ENCODE assay signal across 1 cellular context in the genomic region with DNA sequence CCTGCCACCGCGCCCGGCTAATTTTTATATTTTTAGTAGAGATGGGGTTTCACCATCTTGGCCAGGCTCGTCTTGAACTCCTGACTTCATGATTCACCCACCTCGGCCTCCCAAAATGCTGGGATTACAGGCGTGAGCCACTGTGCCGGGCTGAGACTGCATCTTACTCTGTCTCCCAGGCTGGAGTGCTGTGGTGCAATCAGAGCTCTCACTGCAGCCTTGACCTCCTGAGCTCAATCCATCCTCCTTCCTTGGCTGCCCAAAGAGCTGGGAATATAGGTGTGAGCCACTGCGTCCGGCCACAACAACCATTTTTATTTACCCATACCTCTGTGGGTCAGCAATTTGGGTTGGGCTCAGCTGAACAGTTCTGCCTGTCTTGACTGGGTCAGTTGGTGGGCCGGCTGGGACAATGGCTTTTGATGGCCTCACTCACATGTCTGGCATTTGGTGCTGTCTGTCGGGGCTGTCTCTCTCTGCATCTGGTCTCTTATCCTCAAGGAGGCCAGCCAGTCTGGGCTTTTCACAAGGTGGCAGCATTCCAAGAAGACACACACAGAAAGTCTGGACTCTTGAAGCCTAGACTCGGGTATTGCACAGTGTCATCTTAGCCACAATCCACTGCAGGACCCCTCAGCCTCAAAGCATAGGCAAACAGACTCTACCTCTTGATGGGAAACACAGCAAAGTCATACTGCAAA.
TF ChIP-seq lines count a peak whose summit lies in the region.

No MANE protein-coding gene starts in this region.

TF ChIP-seq in HepG2, 621 proteins besides CTCF, POLR2A, EP300 and RAD21 (continued from another document):
- TF ChIP-seq, protein P1, sequence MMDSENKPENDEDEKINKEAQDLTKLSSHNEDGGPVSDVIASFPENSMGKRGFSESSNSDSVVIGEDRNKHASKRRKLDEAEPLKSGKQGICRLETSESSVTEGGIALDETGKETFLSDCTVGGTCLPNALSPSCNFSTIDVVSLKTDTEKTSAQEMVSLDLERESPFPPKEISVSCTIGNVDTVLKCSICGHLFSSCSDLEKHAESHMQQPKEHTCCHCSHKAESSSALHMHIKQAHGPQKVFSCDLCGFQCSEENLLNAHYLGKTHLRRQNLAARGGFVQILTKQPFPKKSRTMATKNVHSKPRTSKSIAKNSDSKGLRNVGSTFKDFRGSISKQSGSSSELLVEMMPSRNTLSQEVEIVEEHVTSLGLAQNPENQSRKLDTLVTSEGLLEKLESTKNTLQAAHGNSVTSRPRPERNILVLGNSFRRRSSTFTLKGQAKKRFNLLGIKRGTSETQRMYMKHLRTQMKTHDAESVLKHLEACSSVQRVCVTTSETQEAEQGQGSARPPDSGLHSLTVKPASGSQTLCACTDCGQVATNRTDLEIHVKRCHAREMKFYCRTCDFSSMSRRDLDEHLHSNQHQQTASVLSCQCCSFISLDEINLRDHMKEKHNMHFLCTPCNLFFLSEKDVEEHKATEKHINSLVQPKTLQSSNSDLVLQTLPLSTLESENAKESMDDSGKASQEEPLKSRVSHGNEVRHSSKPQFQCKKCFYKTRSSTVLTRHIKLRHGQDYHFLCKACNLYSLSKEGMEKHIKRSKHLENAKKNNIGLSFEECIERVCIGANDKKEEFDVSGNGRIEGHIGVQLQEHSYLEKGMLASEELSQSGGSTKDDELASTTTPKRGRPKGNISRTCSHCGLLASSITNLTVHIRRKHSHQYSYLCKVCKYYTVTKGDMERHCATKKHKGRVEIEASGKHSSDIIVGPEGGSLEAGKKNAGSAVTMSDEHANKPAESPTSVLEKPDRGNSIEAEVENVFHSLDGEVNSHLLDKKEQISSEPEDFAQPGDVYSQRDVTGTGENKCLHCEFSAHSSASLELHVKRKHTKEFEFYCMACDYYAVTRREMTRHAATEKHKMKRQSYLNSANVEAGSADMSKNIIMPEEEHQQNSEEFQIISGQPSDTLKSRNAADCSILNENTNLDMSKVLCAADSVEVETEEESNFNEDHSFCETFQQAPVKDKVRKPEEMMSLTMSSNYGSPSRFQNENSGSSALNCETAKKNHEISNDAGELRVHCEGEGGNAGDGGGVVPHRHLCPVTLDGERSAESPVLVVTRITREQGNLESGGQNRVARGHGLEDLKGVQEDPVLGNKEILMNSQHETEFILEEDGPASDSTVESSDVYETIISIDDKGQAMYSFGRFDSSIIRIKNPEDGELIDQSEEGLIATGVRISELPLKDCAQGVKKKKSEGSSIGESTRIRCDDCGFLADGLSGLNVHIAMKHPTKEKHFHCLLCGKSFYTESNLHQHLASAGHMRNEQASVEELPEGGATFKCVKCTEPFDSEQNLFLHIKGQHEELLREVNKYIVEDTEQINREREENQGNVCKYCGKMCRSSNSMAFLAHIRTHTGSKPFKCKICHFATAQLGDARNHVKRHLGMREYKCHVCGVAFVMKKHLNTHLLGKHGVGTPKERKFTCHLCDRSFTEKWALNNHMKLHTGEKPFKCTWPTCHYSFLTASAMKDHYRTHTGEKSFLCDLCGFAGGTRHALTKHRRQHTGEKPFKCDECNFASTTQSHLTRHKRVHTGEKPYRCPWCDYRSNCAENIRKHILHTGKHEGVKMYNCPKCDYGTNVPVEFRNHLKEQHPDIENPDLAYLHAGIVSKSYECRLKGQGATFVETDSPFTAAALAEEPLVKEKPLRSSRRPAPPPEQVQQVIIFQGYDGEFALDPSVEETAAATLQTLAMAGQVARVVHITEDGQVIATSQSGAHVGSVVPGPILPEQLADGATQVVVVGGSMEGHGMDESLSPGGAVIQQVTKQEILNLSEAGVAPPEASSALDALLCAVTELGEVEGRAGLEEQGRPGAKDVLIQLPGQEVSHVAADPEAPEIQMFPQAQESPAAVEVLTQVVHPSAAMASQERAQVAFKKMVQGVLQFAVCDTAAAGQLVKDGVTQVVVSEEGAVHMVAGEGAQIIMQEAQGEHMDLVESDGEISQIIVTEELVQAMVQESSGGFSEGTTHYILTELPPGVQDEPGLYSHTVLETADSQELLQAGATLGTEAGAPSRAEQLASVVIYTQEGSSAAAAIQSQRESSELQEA (CRISPR knock-in tag; IDR thresholded peaks at IDR 0.05; ENCODE audit: not compliant biosample characterization) = no peak
- TF ChIP-seq TBX2 (CRISPR knock-in tag; IDR thresholded peaks at IDR 0.05; ENCODE audit: borderline replicate concordance) = peak; percentile 31; the same call in 1 of the 2 replicates
- no peak for TF ChIP-seq DMAP1 (CRISPR knock-in tag; IDR thresholded peaks at IDR 0.05)
- TF ChIP-seq, protein P2, sequence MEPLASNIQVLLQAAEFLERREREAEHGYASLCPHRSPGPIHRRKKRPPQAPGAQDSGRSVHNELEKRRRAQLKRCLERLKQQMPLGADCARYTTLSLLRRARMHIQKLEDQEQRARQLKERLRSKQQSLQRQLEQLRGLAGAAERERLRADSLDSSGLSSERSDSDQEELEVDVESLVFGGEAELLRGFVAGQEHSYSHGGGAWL (CRISPR knock-in tag; IDR thresholded peaks at IDR 0.05) = no peak
- no peak for TF ChIP-seq ZNF792 (CRISPR knock-in tag; IDR thresholded peaks at IDR 0.05)
- no peak for TF ChIP-seq CHD4 (IDR thresholded peaks at IDR 0.05; ENCODE audit: borderline replicate concordance, low read length)
- no peak for TF ChIP-seq NR2F6 (IDR thresholded peaks at IDR 0.05)
- peak; percentile 60 for TF ChIP-seq NR2F6 (CRISPR knock-in tag; IDR thresholded peaks at IDR 0.05)
- no peak for TF ChIP-seq AGO2 (optimal IDR thresholded peaks at IDR 0.05; ENCODE audit: low read depth, low read length)
- TF ChIP-seq FLYWCH1 (CRISPR knock-in tag; IDR thresholded peaks at IDR 0.05) = no peak
- no peak for TF ChIP-seq MBD4 (IDR thresholded peaks at IDR 0.05; ENCODE audit: borderline replicate concordance, low read length)
- TF ChIP-seq ZFP37 (CRISPR knock-in tag; IDR thresholded peaks at IDR 0.05; ENCODE audit: borderline replicate concordance) = no peak
- TF ChIP-seq, protein P3, sequence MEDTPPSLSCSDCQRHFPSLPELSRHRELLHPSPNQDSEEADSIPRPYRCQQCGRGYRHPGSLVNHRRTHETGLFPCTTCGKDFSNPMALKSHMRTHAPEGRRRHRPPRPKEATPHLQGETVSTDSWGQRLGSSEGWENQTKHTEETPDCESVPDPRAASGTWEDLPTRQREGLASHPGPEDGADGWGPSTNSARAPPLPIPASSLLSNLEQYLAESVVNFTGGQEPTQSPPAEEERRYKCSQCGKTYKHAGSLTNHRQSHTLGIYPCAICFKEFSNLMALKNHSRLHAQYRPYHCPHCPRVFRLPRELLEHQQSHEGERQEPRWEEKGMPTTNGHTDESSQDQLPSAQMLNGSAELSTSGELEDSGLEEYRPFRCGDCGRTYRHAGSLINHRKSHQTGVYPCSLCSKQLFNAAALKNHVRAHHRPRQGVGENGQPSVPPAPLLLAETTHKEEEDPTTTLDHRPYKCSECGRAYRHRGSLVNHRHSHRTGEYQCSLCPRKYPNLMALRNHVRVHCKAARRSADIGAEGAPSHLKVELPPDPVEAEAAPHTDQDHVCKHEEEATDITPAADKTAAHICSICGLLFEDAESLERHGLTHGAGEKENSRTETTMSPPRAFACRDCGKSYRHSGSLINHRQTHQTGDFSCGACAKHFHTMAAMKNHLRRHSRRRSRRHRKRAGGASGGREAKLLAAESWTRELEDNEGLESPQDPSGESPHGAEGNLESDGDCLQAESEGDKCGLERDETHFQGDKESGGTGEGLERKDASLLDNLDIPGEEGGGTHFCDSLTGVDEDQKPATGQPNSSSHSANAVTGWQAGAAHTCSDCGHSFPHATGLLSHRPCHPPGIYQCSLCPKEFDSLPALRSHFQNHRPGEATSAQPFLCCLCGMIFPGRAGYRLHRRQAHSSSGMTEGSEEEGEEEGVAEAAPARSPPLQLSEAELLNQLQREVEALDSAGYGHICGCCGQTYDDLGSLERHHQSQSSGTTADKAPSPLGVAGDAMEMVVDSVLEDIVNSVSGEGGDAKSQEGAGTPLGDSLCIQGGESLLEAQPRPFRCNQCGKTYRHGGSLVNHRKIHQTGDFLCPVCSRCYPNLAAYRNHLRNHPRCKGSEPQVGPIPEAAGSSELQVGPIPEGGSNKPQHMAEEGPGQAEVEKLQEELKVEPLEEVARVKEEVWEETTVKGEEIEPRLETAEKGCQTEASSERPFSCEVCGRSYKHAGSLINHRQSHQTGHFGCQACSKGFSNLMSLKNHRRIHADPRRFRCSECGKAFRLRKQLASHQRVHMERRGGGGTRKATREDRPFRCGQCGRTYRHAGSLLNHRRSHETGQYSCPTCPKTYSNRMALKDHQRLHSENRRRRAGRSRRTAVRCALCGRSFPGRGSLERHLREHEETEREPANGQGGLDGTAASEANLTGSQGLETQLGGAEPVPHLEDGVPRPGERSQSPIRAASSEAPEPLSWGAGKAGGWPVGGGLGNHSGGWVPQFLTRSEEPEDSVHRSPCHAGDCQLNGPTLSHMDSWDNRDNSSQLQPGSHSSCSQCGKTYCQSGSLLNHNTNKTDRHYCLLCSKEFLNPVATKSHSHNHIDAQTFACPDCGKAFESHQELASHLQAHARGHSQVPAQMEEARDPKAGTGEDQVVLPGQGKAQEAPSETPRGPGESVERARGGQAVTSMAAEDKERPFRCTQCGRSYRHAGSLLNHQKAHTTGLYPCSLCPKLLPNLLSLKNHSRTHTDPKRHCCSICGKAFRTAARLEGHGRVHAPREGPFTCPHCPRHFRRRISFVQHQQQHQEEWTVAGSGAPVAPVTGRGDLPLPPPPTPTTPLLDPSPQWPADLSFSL (CRISPR knock-in tag; IDR thresholded peaks at IDR 0.05) = no peak
- 0 out of 2 replicates have a peak, but pooled peaks have one; percentile 20 for TF ChIP-seq ZMYM3 (CRISPR knock-in tag; IDR thresholded peaks at IDR 0.05)
- no peak for TF ChIP-seq NAIF1 (CRISPR knock-in tag; IDR thresholded peaks at IDR 0.05; ENCODE audit: borderline replicate concordance)
- TF ChIP-seq ZNF468 (CRISPR knock-in tag; IDR thresholded peaks at IDR 0.05) = no peak
- TF ChIP-seq AKAP8 (CRISPR knock-in tag; IDR thresholded peaks at IDR 0.05) = no peak
- TF ChIP-seq POLR2AphosphoS5 (IDR thresholded peaks at IDR 0.05; ENCODE audit: low read depth, low read length) = no peak
- no peak for TF ChIP-seq AGO1 (IDR thresholded peaks at IDR 0.05; ENCODE audit: low read depth, low read length, poor library complexity, severe bottlenecking)
- TF ChIP-seq RARA (CRISPR knock-in tag; IDR thresholded peaks at IDR 0.05) = 0 out of 2 replicates have a peak, but pooled peaks have one; percentile 19
- TF ChIP-seq, protein P4, sequence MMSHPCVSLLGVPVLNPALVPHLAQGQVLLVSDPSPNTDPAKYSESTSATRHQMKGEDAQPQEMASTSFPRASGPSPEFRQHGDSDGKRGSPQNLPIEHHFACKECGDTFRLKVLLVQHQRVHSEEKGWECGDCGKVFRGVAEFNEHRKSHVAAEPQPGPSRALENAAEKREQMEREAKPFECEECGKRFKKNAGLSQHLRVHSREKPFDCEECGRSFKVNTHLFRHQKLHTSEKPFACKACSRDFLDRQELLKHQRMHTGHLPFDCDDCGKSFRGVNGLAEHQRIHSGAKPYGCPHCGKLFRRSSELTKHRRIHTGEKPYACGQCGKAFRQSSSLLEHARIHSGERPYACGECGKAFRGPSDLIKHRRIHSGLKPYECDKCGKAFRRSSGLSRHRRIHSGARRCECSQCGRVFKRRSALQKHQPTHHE (CRISPR knock-in tag; IDR thresholded peaks at IDR 0.05; ENCODE audit: borderline replicate concordance) = no peak
